In genomic region chr11:125372911-125373310, GRCh38 we compare ENCODE assay signal across 1 cellular context.
TF ChIP-seq lines count a peak whose summit lies in the region.

No MANE protein-coding gene starts in this region.

TF ChIP-seq in GM23338, 12 proteins besides CTCF, POLR2A, EP300 and RAD21:
- TF ChIP-seq JUNB (IDR thresholded peaks at IDR 0.05; ENCODE audit: unreplicated experiment) (no peak), EZH2 (IDR thresholded peaks at IDR 0.05; ENCODE audit: low read depth, unreplicated experiment) (no peak), ETS1 (IDR thresholded peaks at IDR 0.05) (no peak), ZNF114 (CRISPR knock-in tag; IDR thresholded peaks at IDR 0.05) (no peak), ZNF331 (CRISPR knock-in tag; IDR thresholded peaks at IDR 0.05; ENCODE audit: low read depth) (no peak), ZNF462 (CRISPR knock-in tag; IDR thresholded peaks at IDR 0.05) (no peak), EZH2phosphoT487 (IDR thresholded peaks at IDR 0.05; ENCODE audit: unreplicated experiment) (no peak), STAT1 (IDR thresholded peaks at IDR 0.05; ENCODE audit: unreplicated experiment) (no peak)
